ENCODE assay signal across 8 cellular contexts in the genomic region with DNA sequence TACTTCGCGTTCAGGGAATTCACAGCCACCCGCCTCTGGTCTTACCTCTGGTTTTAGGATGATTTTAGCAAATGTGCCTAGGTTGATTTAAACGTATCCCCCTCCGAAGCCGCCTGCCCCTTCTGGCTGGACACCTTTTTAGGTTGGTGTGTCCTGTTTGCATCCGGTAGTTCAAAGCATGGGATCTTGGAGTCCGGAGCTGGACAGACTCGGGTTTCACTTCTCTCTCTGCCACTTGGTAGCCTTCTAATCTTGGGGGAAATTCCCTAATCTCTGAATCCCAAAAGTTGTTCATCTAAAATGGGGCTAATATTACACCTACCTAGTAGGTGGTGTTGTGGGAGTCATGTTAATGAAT. TPM values are rescaled to one million over a fixed set of nuclear protein-coding genes. Genes with fewer than 3 reads are reported as not detected.
DNase-seq lines count a peak whose midpoint lies in the region; ATAC-seq, FAIRE-seq and TF ChIP-seq lines count a peak whose summit lies in the region.

No MANE protein-coding gene starts in this region.

- POLR2A ChIA-PET in A549 (lab: Yijun Ruan, JAX): interaction anchor here (0.6 to 0.9 kb wide), 2 partner anchors 37 to 254 kb away, joined by 3 to 4 read pairs; no protein-coding TSS in a partner anchor

- no peak for DNase-seq in A549 (ENCODE audit: low read depth in 1 of 2, low spot score in 1 of 2)
- no peak for DNase-seq in GM19239 (ENCODE audit: insufficient read length, low spot score)

- TF ChIP-seq EP300 in A549 (IDR thresholded peaks at IDR 0.05): no peak

- H3K4me3 Mint-ChIP-seq in IgD-negative memory B cell: peak overlapping the region; percentile 92 to 99 (median 96)
- peak overlapping the region; percentile 94 for H3K4me3 Mint-ChIP-seq in dendritic cell treated with granulocyte-macrophage colony-stimulating factor and Interleukin-4, amounts not matched to agents 40 ng/mL and 50 ng/mL, for 4 days

- intact Hi-C loops in dendritic cell treated with granulocyte-macrophage colony-stimulating factor and Interleukin-4, amounts not matched to agents 40 ng/mL and 50 ng/mL, for 4 days (cut with micrococcal nuclease): no loop called here

- FAIRE-seq in A549 (lab: Jason Lieb, UNC): no peak
- peak; percentile 81 for FAIRE-seq in GM19239 (lab: Jason Lieb, UNC)

- no peak for TF ChIP-seq POLR2A in A549 (IDR thresholded peaks at IDR 0.05; ENCODE audit: low read length)

- H3K4me3 ChIP-seq in A549 (peak overlapping the region; percentile 82), neuron (ENCODE audit: low read length) (peak overlapping the region; percentile 83)

- peak; percentile 6 to 42; a peak in 3 of 6 replicates for ATAC-seq in A549
- ATAC-seq in GM21367 (IDR thresholded peaks at IDR 0.05; ENCODE audit: unreplicated experiment): no peak
- ATAC-seq in GM21447 (IDR thresholded peaks at IDR 0.05; ENCODE audit: unreplicated experiment): no peak
- ATAC-seq in HG03039 (IDR thresholded peaks at IDR 0.05; ENCODE audit: unreplicated experiment): no peak

- peaks cover 10 to 20% (median 15%) of the 10 kb centered on the region in 3 donors for H3K4me1 Mint-ChIP-seq in IgD-negative memory B cell
- H3K4me1 Mint-ChIP-seq in dendritic cell treated with granulocyte-macrophage colony-stimulating factor and Interleukin-4, amounts not matched to agents 40 ng/mL and 50 ng/mL, for 4 days (ENCODE audit: low read depth): peaks cover 32% of the 10 kb centered on the region

- CTCF ChIA-PET in A549 (lab: Yijun Ruan, JAX): interaction anchor here (0.6 to 4.7 kb wide), 23 partner anchors 8 to 365 kb away, joined by 3 to 79 read pairs (median 4); no protein-coding TSS in a partner anchor

- peak overlapping the region; percentile 91 for H3K4me2 ChIP-seq in A549

- peaks cover 2% of the 10 kb centered on the region for H3K36me3 Mint-ChIP-seq in IgD-negative memory B cell
- peaks cover 11% of the 10 kb centered on the region for H3K36me3 Mint-ChIP-seq in dendritic cell treated with granulocyte-macrophage colony-stimulating factor and Interleukin-4, amounts not matched to agents 40 ng/mL and 50 ng/mL, for 4 days (ENCODE audit: low read depth)

- H3K36me3 ChIP-seq in neuron (ENCODE audit: insufficient read depth, low read length): peaks cover 29% of the 10 kb centered on the region

- under 1% methylated on average over 9 of the region's 9 CpGs for WGBS in A549 (ENCODE audit: missing lambda C conversion rate)

- TF ChIP-seq CTCF in A549 (IDR thresholded peaks at IDR 0.05): no peak

- H3K9me3 ChIP-seq in A549 (peaks cover 4% of the 10 kb centered on the region; the same call in 1 of the 3 replicates), neuron (ENCODE audit: low read length) (peaks cover 3% of the 10 kb centered on the region)

- H3K9me3 Mint-ChIP-seq in IgD-negative memory B cell: no peaks in the 10 kb centered on the region
- H3K9me3 Mint-ChIP-seq in dendritic cell treated with granulocyte-macrophage colony-stimulating factor and Interleukin-4, amounts not matched to agents 40 ng/mL and 50 ng/mL, for 4 days: no peaks in the 10 kb centered on the region

- H3K4me1 ChIP-seq in A549: peaks cover 32% of the 10 kb centered on the region; the same call in 2 of the 3 replicates
- peaks cover 14% of the 10 kb centered on the region for H3K4me1 ChIP-seq in neuron (ENCODE audit: insufficient read depth, low read length)

- no peak for TF ChIP-seq RAD21 in A549 (conservative IDR thresholded peaks at IDR 0.05 in 1 of 2, IDR thresholded peaks at IDR 0.05 in 1 of 2)

- H2AFZ ChIP-seq in neuron (ENCODE audit: low read depth, low read length): peak overlapping the region; percentile 76

- H3K27me3 Mint-ChIP-seq in IgD-negative memory B cell: no peaks in the 10 kb centered on the region
- peaks cover 8% of the 10 kb centered on the region for H3K27me3 Mint-ChIP-seq in dendritic cell treated with granulocyte-macrophage colony-stimulating factor and Interleukin-4, amounts not matched to agents 40 ng/mL and 50 ng/mL, for 4 days

- peak overlapping the region; percentile 66 to 98 (median 90) for H3K27ac Mint-ChIP-seq in IgD-negative memory B cell
- H3K27ac Mint-ChIP-seq in dendritic cell treated with granulocyte-macrophage colony-stimulating factor and Interleukin-4, amounts not matched to agents 40 ng/mL and 50 ng/mL, for 4 days: peak overlapping the region; percentile 79

- H3K27me3 ChIP-seq in neuron (ENCODE audit: insufficient read depth, low read length): no peaks in the 10 kb centered on the region

- peak overlapping the region; percentile 79 to 88 for H3K27ac ChIP-seq in A549

TF ChIP-seq in A549, 52 proteins besides CTCF, POLR2A, EP300 and RAD21:
- TF ChIP-seq FOXS1 (CRISPR knock-in tag; IDR thresholded peaks at IDR 0.05) (no peak), GATA3 (IDR thresholded peaks at IDR 0.05; ENCODE audit: borderline replicate concordance) (no peak), CBX2 (IDR thresholded peaks at IDR 0.05; ENCODE audit: borderline replicate concordance, low read depth) (no peak), HOXB13 (CRISPR knock-in tag; IDR thresholded peaks at IDR 0.05; ENCODE audit: low read depth) (no peak), ZC3H11A (IDR thresholded peaks at IDR 0.05) (no peak), PHF8 (IDR thresholded peaks at IDR 0.05; ENCODE audit: borderline replicate concordance, low read depth) (no peak), RARB (CRISPR knock-in tag; IDR thresholded peaks at IDR 0.05) (no peak), CHD4 (IDR thresholded peaks at IDR 0.05; ENCODE audit: borderline replicate concordance) (no peak)
- TF ChIP-seq, protein P1, sequence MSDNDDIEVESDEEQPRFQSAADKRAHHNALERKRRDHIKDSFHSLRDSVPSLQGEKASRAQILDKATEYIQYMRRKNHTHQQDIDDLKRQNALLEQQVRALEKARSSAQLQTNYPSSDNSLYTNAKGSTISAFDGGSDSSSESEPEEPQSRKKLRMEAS (IDR thresholded peaks at IDR 0.05): no peak
- TF ChIP-seq, protein P2, sequence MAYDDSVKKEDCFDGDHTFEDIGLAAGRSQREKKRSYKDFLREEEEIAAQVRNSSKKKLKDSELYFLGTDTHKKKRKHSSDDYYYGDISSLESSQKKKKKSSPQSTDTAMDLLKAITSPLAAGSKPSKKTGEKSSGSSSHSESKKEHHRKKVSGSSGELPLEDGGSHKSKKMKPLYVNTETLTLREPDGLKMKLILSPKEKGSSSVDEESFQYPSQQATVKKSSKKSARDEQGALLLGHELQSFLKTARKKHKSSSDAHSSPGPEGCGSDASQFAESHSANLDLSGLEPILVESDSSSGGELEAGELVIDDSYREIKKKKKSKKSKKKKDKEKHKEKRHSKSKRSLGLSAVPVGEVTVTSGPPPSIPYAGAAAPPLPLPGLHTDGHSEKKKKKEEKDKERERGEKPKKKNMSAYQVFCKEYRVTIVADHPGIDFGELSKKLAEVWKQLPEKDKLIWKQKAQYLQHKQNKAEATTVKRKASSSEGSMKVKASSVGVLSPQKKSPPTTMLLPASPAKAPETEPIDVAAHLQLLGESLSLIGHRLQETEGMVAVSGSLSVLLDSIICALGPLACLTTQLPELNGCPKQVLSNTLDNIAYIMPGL (CRISPR knock-in tag; IDR thresholded peaks at IDR 0.05; ENCODE audit: borderline replicate concordance): no peak

RNA-seq across cellular contexts. Expression of gene FANCI, which starts 0.7 kb away (rescaled TPM):
- polyA plus RNA-seq in A549 (2011; rRNA removed) (97.3 and 123 TPM in 2 replicates), A549 (2017; fragmentation: RNase III; extraction: RNeasy Plus Mini Kit Qiagen cat#74134 plus additional on column Dnase treatment) (96.1 to 101 TPM (median 96.6 TPM) in 3 replicates), IgD-negative memory B cell (3.4 TPM)
- polyA plus RNA-seq in A549 (2012; cell fraction: cytosol; rRNA removed): 29.5 and 32.1 TPM in 2 replicates
- 33.1 and 46.9 TPM in 2 replicates for polyA plus RNA-seq in A549 (2012; cell fraction: nucleus; rRNA removed)
- 50.8 and 56.7 TPM in 2 replicates for polyA minus RNA-seq in A549 (2011; rRNA and poly(A)+ RNA removed)

RNA-seq across cellular contexts. Expression of gene RLBP1, which starts 23.1 kb away (rescaled TPM):
- polyA plus RNA-seq in A549 (2011; rRNA removed) (not detected in 2 replicates), A549 (2017; fragmentation: RNase III; extraction: RNeasy Plus Mini Kit Qiagen cat#74134 plus additional on column Dnase treatment) (not detected in 3 replicates), IgD-negative memory B cell (not detected)
- polyA plus RNA-seq in A549 (2012; cell fraction: cytosol; rRNA removed): not detected in 2 replicates
- not detected in 2 replicates for polyA plus RNA-seq in A549 (2012; cell fraction: nucleus; rRNA removed)
- polyA minus RNA-seq in A549 (2011; rRNA and poly(A)+ RNA removed): not detected in 2 replicates

Comparison
In these comparisons a context has a peak if more than half of its experiments do, and no peak if none do; other contexts are left out.
1. ATAC-seq: peak in A549 (2 of 2); none in GM21367 (single experiment), GM21447 (single experiment) and HG03039 (single experiment).